Comparison of ENCODE assay signal across 29 cellular contexts in genomic region chr19:1627194-1627593, GRCh38.
"Had no signal": no experiment of that assay in that cellular context is flagged by ENCODE, and none has a peak within 500 bp of the region (broad histone marks: within the 10 kb centered on the region; RNA-seq: fewer than 3 reads in every experiment).

No MANE protein-coding gene starts in this region.

- H3K27ac Mint-ChIP-seq: activated CD4-positive, alpha-beta memory T cell treated with anti-CD3 and anti-CD28 coated beads for 36 hours; activated CD4-positive, alpha-beta T cell treated with anti-CD3 and anti-CD28 coated beads for 36 hours; activated CD4-positive, alpha-beta T cell treated with anti-CD3 and anti-CD28 coated beads, Interleukin-2, amount 10 ng/mL, durations not matched to agents 24 days and 14 days; activated naive CD4-positive, alpha-beta T cell treated with anti-CD3 and anti-CD28 coated beads for 36 hours; activated naive CD4-positive, alpha-beta T cell treated with anti-CD3 and anti-CD28 coated beads, Interleukin-2, amount 50 U/mL, for 72 hours; activated naive CD8-positive, alpha-beta T cell treated with anti-CD3 and anti-CD28 coated beads, Interleukin-2, amount 10 ng/mL, durations not matched to agents 7 days and 5 days; activated T-helper 17 cell treated with anti-CD3 and anti-CD28 coated beads, Interleukin-2, amount 50 U/mL, for 72 hours; brain; effector memory CD8-positive, alpha-beta T cell; T-helper 17 cell; T-helper 2 cell treated with Interferon-gamma antibody and Interleukin-4, amounts not matched to agents 5 μg/mL and 100 μg/mL, for 36 hours had no signal

- H3K36me3 Mint-ChIP-seq: activated naive CD4-positive, alpha-beta T cell treated with anti-CD3 and anti-CD28 coated beads, Interleukin-2, amount 50 U/mL, for 72 hours had no signal

- DNase-seq: activated CD4-positive, alpha-beta memory T cell treated with anti-CD3 and anti-CD28 coated beads for 36 hours; activated CD4-positive, alpha-beta T cell treated with anti-CD3 and anti-CD28 coated beads for 36 hours; activated CD4-positive, alpha-beta T cell treated with anti-CD3 and anti-CD28 coated beads, Interleukin-2, amount 10 ng/mL, durations not matched to agents 24 days and 14 days; activated CD4-positive, CD25-positive, alpha-beta regulatory T cell; activated CD4-positive, CD25-positive, alpha-beta regulatory T cell treated with anti-CD3 and anti-CD28 coated beads, Interleukin-2, amount 50 U/mL, for 72 hours; activated CD8-positive, alpha-beta memory T cell treated with anti-CD3 and anti-CD28 coated beads for 24 hours; activated effector memory CD4-positive, alpha-beta T cell treated with anti-CD3 and anti-CD28 coated beads, Interleukin-2, amount 50 U/mL, for 16 hours; activated naive CD4-positive, alpha-beta T cell treated with anti-CD3 and anti-CD28 coated beads for 36 hours; activated naive CD8-positive, alpha-beta T cell treated with anti-CD3 and anti-CD28 coated beads, Interleukin-2, amount 10 ng/mL, durations not matched to agents 7 days and 5 days; activated T-cell treated with anti-CD3 and anti-CD28 coated beads, Interleukin-2, amount 50 U/mL, for 4 hours; cortex of kidney; dermis blood vessel endothelial cell; effector CD4-positive, alpha-beta T cell; effector memory CD8-positive, alpha-beta T cell; erythroblast; foreskin keratinocyte; gastrocnemius medialis; T-helper 1 cell; T-helper 17 cell; T1000 had no signal

- H3K4me3 Mint-ChIP-seq: activated CD4-positive, alpha-beta memory T cell treated with anti-CD3 and anti-CD28 coated beads for 36 hours; activated CD4-positive, alpha-beta T cell treated with anti-CD3 and anti-CD28 coated beads for 36 hours; activated CD4-positive, alpha-beta T cell treated with anti-CD3 and anti-CD28 coated beads, Interleukin-2, amount 10 ng/mL, durations not matched to agents 24 days and 14 days; activated naive CD4-positive, alpha-beta T cell treated with anti-CD3 and anti-CD28 coated beads for 36 hours; activated naive CD8-positive, alpha-beta T cell treated with anti-CD3 and anti-CD28 coated beads, Interleukin-2, amount 10 ng/mL, durations not matched to agents 7 days and 5 days; activated T-cell treated with anti-CD3 and anti-CD28 coated beads, Interleukin-2, amount 50 U/mL, for 4 hours; activated T-helper 17 cell treated with anti-CD3 and anti-CD28 coated beads, Interleukin-2, amount 50 U/mL, for 72 hours; brain; central memory CD8-positive, alpha-beta T cell; effector memory CD8-positive, alpha-beta T cell; T-helper 17 cell; T-helper 2 cell treated with Interferon-gamma antibody and Interleukin-4, amounts not matched to agents 5 μg/mL and 100 μg/mL, for 36 hours had no signal

- H3K9me3 Mint-ChIP-seq: activated CD4-positive, alpha-beta memory T cell treated with anti-CD3 and anti-CD28 coated beads for 36 hours; activated CD4-positive, alpha-beta T cell treated with anti-CD3 and anti-CD28 coated beads, Interleukin-2, amount 10 ng/mL, durations not matched to agents 24 days and 14 days; activated naive CD4-positive, alpha-beta T cell treated with anti-CD3 and anti-CD28 coated beads for 36 hours; activated naive CD4-positive, alpha-beta T cell treated with anti-CD3 and anti-CD28 coated beads, Interleukin-2, amount 50 U/mL, for 72 hours; activated naive CD8-positive, alpha-beta T cell treated with anti-CD3 and anti-CD28 coated beads, Interleukin-2, amount 10 ng/mL, durations not matched to agents 7 days and 5 days; activated T-cell treated with anti-CD3 and anti-CD28 coated beads, Interleukin-2, amount 50 U/mL, for 4 hours; activated T-helper 17 cell treated with anti-CD3 and anti-CD28 coated beads, Interleukin-2, amount 50 U/mL, for 72 hours; brain; central memory CD8-positive, alpha-beta T cell; effector memory CD8-positive, alpha-beta T cell; T-helper 2 cell treated with Interferon-gamma antibody and Interleukin-4, amounts not matched to agents 5 μg/mL and 100 μg/mL, for 36 hours had no signal

- H3K27ac ChIP-seq: ascending aorta, breast epithelium, cardiac muscle cell, esophagus muscularis mucosa, foreskin keratinocyte, gastrocnemius medialis had no signal

- H3K4me1 Mint-ChIP-seq: activated CD4-positive, alpha-beta T cell treated with anti-CD3 and anti-CD28 coated beads for 36 hours; activated CD4-positive, alpha-beta T cell treated with anti-CD3 and anti-CD28 coated beads, Interleukin-2, amount 10 ng/mL, durations not matched to agents 24 days and 14 days; activated naive CD8-positive, alpha-beta T cell treated with anti-CD3 and anti-CD28 coated beads, Interleukin-2, amount 10 ng/mL, durations not matched to agents 7 days and 5 days; activated T-helper 17 cell treated with anti-CD3 and anti-CD28 coated beads, Interleukin-2, amount 50 U/mL, for 72 hours; brain; T-helper 17 cell had no signal

- ATAC-seq: activated CD4-positive, alpha-beta T cell treated with anti-CD3 and anti-CD28 coated beads for 36 hours; activated naive CD4-positive, alpha-beta T cell treated with anti-CD3 and anti-CD28 coated beads, Interleukin-2, amount 50 U/mL, for 72 hours; activated T-cell treated with anti-CD3 and anti-CD28 coated beads, Interleukin-2, amount 50 U/mL, for 4 hours; activated T-helper 17 cell treated with anti-CD3 and anti-CD28 coated beads, Interleukin-2, amount 50 U/mL, for 72 hours; effector memory CD8-positive, alpha-beta T cell; foreskin keratinocyte; gastrocnemius medialis; T-helper 17 cell had no signal

- H3K9me3 ChIP-seq: ascending aorta, breast epithelium, esophagus muscularis mucosa, gastrocnemius medialis had no signal

- H3K4me3 ChIP-seq: ascending aorta, breast epithelium, cardiac muscle cell, esophagus muscularis mucosa, gastrocnemius medialis had no signal

- H3K27me3 ChIP-seq: ascending aorta, breast epithelium, cardiac muscle cell, esophagus muscularis mucosa, foreskin keratinocyte, gastrocnemius medialis had no signal

- H3K27me3 Mint-ChIP-seq: activated CD4-positive, alpha-beta memory T cell treated with anti-CD3 and anti-CD28 coated beads for 36 hours; activated CD4-positive, alpha-beta T cell treated with anti-CD3 and anti-CD28 coated beads for 36 hours; activated CD4-positive, alpha-beta T cell treated with anti-CD3 and anti-CD28 coated beads, Interleukin-2, amount 10 ng/mL, durations not matched to agents 24 days and 14 days; activated naive CD8-positive, alpha-beta T cell treated with anti-CD3 and anti-CD28 coated beads, Interleukin-2, amount 10 ng/mL, durations not matched to agents 7 days and 5 days; activated T-helper 17 cell treated with anti-CD3 and anti-CD28 coated beads, Interleukin-2, amount 50 U/mL, for 72 hours; central memory CD8-positive, alpha-beta T cell; effector memory CD8-positive, alpha-beta T cell; T-helper 17 cell had no signal

- H3K4me1 ChIP-seq: ascending aorta, breast epithelium, esophagus muscularis mucosa, foreskin keratinocyte, gastrocnemius medialis had no signal

- H3K36me3 ChIP-seq: breast epithelium had no signal
